1 cellular context compared by ENCODE assay signal in the genomic region with DNA sequence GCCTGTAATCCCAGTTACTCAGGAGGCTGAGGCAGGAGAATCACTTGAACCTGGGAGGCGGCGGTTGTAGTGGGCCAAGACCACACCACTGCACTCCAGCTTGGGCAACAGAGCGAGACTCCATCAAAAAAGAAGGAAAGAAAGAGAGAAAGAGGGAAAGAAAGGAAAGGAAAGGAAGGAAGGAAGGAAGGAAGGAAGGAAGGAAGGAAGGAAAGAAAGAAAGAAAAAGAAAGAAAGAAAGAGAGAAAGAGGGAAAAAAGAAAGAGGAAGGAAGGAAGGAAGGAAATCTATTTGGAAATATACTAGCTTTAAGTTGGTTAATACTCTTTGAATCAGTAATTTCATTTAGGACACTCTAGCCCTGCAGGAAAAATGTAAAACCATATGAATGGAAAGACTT.
TF ChIP-seq lines count a peak whose summit lies in the region.

No MANE protein-coding gene starts in this region.

TF ChIP-seq in K562, 482 proteins besides CTCF, POLR2A, EP300 and RAD21:
- TF ChIP-seq, protein P1, sequence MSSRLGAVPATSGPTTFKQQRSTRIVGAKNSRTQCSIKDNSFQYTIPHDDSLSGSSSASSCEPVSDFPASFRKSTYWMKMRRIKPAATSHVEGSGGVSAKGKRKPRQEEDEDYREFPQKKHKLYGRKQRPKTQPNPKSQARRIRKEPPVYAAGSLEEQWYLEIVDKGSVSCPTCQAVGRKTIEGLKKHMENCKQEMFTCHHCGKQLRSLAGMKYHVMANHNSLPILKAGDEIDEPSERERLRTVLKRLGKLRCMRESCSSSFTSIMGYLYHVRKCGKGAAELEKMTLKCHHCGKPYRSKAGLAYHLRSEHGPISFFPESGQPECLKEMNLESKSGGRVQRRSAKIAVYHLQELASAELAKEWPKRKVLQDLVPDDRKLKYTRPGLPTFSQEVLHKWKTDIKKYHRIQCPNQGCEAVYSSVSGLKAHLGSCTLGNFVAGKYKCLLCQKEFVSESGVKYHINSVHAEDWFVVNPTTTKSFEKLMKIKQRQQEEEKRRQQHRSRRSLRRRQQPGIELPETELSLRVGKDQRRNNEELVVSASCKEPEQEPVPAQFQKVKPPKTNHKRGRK (tag; IDR thresholded peaks at IDR 0.05), result peak; percentile 65; the same call in 1 of the 2 replicates
TF ChIP-seq in K562: peak in this region for 1; not testable (repeated sequence) for 481.
